ENCODE assay signal across 17 cellular contexts in the genomic region with DNA sequence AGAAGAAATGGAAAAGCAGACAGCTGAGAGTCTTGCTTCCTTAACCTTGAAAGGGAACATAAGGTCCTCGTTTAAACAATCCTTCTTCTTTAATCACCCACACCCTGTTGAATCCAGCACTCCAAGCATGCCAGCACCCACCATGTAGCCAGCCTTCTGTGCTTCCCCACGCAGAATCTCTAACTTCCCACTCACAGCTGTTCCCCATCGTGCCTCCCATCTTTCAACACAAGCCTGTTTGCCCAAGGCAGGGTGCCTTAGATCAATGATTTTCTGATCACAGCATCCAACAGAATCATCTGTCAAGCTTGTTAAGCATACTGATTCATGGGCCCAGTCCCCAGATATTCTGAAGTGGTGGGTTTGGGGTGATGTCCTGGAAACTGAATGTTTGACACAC.
A peak's percentile ranks its signal among the peaks of the same experiment; 100 is the strongest.
DNase-seq lines count a peak whose midpoint lies in the region; ATAC-seq and TF ChIP-seq lines count a peak whose summit lies in the region.
"Had no signal": no experiment of that assay in that cellular context is flagged by ENCODE, and none has a peak within 500 bp of the region (broad histone marks: within the 10 kb centered on the region; RNA-seq: fewer than 3 reads in every experiment).

No MANE protein-coding gene starts in this region.

- H3K4me3 ChIP-seq in SK-N-MC: no peak overlapping the region
- H3K4me3 ChIP-seq: A549 had no signal

- peak overlapping the region; percentile 50; the same call in 1 of the 2 replicates for H3K27ac ChIP-seq in SK-N-MC
- H3K27ac ChIP-seq: A549 had no signal

- intact Hi-C loops in posterior cingulate gyrus (cut with DNase I): no loop called here
- intact Hi-C loops in activated naive CD4-positive, alpha-beta T cell treated with anti-CD3 and anti-CD28 coated beads for 36 hours (cut with micrococcal nuclease): no loop called here

- no peaks in the 10 kb centered on the region for H3K36me3 ChIP-seq in SK-N-MC (ENCODE audit: insufficient read depth, low read length)

- DNase-seq in SK-N-MC (ENCODE audit: low read depth, low spot score): no peak
- peak; percentile 63 for DNase-seq in inferior parietal cortex (ENCODE audit: extremely low spot score)
- peak in 8 of 10 donors; percentile 34 to 92 (median 60) for DNase-seq in posterior cingulate gyrus
- no peak for DNase-seq in HFFc6
- no peak for DNase-seq in activated naive CD4-positive, alpha-beta T cell treated with anti-CD3 and anti-CD28 coated beads for 36 hours
- DNase-seq: CD8-positive, alpha-beta T cell; COR-L47; DMS153; DMS79 treated with DMSO at 0.1 percent for 48 hours; EL; GOT3; HCEC 1CT; IMR-90 had no signal

- no peak overlapping the region for H3K4me3 Mint-ChIP-seq in HFFc6
- H3K4me3 Mint-ChIP-seq in activated naive CD4-positive, alpha-beta T cell treated with anti-CD3 and anti-CD28 coated beads for 36 hours: no peak overlapping the region
- H3K4me3 Mint-ChIP-seq: CD14-positive monocyte; CD8-positive, alpha-beta T cell had no signal

- TF ChIP-seq CTCF in HFFc6 (IDR thresholded peaks at IDR 0.05): no peak

- H3K9ac ChIP-seq in SK-N-MC (ENCODE audit: insufficient read length): no peak overlapping the region

- H3K4me1 Mint-ChIP-seq in HFFc6 (ENCODE audit: low read depth): no peaks in the 10 kb centered on the region
- no peaks in the 10 kb centered on the region for H3K4me1 Mint-ChIP-seq in activated naive CD4-positive, alpha-beta T cell treated with anti-CD3 and anti-CD28 coated beads for 36 hours (ENCODE audit: low read depth)
- H3K4me1 Mint-ChIP-seq: CD14-positive monocyte had no signal

- H3K9me3 ChIP-seq in SK-N-MC (ENCODE audit: low read depth, low read length): no peaks in the 10 kb centered on the region
- H3K9me3 ChIP-seq: A549 had no signal

- H3K36me3 Mint-ChIP-seq in HFFc6 (ENCODE audit: low read depth): no peaks in the 10 kb centered on the region
- H3K36me3 Mint-ChIP-seq in activated naive CD4-positive, alpha-beta T cell treated with anti-CD3 and anti-CD28 coated beads for 36 hours (ENCODE audit: low read depth): no peaks in the 10 kb centered on the region
- H3K36me3 Mint-ChIP-seq: CD14-positive monocyte; CD8-positive, alpha-beta T cell had no signal

- ATAC-seq in HG03520 (IDR thresholded peaks at IDR 0.05; ENCODE audit: unreplicated experiment) (no peak), HG03354 (IDR thresholded peaks at IDR 0.05; ENCODE audit: poor library complexity, severe bottlenecking, unreplicated experiment) (no peak)
- ATAC-seq: A549; CD8-positive, alpha-beta T cell had no signal

- no peaks in the 10 kb centered on the region; the same call in 1 of the 2 replicates for H3K27me3 Mint-ChIP-seq in HFFc6 (ENCODE audit: insufficient read depth)
- H3K27me3 Mint-ChIP-seq in activated naive CD4-positive, alpha-beta T cell treated with anti-CD3 and anti-CD28 coated beads for 36 hours (ENCODE audit: low read depth): no peaks in the 10 kb centered on the region

- CTCF ChIA-PET in activated naive CD4-positive, alpha-beta T cell treated with anti-CD3 and anti-CD28 coated beads for 36 hours (lab: Charles Lee): no interaction called here

- peaks cover 19% of the 10 kb centered on the region for H3K9me3 Mint-ChIP-seq in HFFc6
- H3K9me3 Mint-ChIP-seq in activated naive CD4-positive, alpha-beta T cell treated with anti-CD3 and anti-CD28 coated beads for 36 hours: no peaks in the 10 kb centered on the region
- H3K9me3 Mint-ChIP-seq: CD8-positive, alpha-beta T cell had no signal

- H3K27ac Mint-ChIP-seq in HFFc6: no peak overlapping the region
- no peak overlapping the region for H3K27ac Mint-ChIP-seq in activated naive CD4-positive, alpha-beta T cell treated with anti-CD3 and anti-CD28 coated beads for 36 hours
- H3K27ac Mint-ChIP-seq: CD8-positive, alpha-beta T cell had no signal

Comparison
In these comparisons a context has a peak if more than half of its experiments do, and no peak if none do; other contexts are left out.
1. DNase-seq: peak in inferior parietal cortex (single experiment) and posterior cingulate gyrus (8 of 10); none in SK-N-MC (single experiment), HFFc6 (single experiment) and activated naive CD4-positive, alpha-beta T cell treated with anti-CD3 and anti-CD28 coated beads for 36 hours (single experiment).